ENCODE assay signal across 20 cellular contexts in the genomic region with DNA sequence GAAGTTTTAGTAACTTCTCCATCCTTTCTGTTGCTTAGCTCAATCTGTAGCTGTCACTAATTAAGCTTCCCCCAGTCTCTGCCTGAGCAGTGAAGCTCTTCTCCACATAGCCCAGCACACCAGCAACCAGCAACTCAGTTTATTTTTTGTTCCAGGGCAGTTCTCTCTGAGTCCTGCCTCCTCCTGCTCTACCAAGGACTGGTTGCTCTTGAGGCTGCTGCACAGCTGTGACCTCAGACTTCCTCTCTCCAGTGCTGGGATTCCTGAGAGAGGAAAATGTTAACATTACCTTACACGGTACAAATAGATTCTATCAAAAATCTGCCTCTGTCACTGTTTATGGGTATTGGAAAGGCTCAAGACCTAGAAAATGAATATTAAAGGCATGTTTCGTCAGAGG.
"Had no signal": no experiment of that assay in that cellular context is flagged by ENCODE, and none has a peak within 500 bp of the region (broad histone marks: within the 10 kb centered on the region; RNA-seq: fewer than 3 reads in every experiment).

No MANE protein-coding gene starts in this region.

- H3K4me3 ChIP-seq: colonic mucosa, left lung, lung, pancreas, smooth muscle cell, tibial artery, upper lobe of left lung, uterus had no signal

- H3K27ac ChIP-seq: colonic mucosa, left lung, pancreas, tibial artery, upper lobe of left lung, uterus had no signal

- H3K9me3 ChIP-seq: colonic mucosa, pancreas, uterus had no signal

- H3K27me3 ChIP-seq: colonic mucosa, left lung, pancreas, tibial artery, upper lobe of left lung, uterus had no signal

- DNase-seq: colonic mucosa; dermis blood vessel endothelial cell; effector CD4-positive, alpha-beta T cell; endodermal cell; erythroblast; foreskin melanocyte; islet precursor cell; left lung; mesenchymal stem cell; midbrain; occipital lobe; pancreas; stimulated activated CD4-positive, alpha-beta T cell treated with anti-CD3 and anti-CD28 coated beads, Interleukin-2, amount 100 ng/mL, for 48 hours; stimulated activated naive CD4-positive, alpha-beta T cell treated with Interleukin-2 at 50 U/mL for 16 hours; tibial artery; upper lobe of left lung; uterus had no signal

- H3K36me3 ChIP-seq: colonic mucosa, left lung, pancreas, tibial artery, upper lobe of left lung, uterus had no signal

- ATAC-seq: left lung; natural killer cell treated with Interleukin-12 subunit alpha and Interleukin-12 subunit beta and Interleukin-15 and Interleukin-18, amount 100 ng/mL, for 72 hours; pancreas had no signal

- H3K4me1 ChIP-seq: colonic mucosa, left lung, pancreas, tibial artery, upper lobe of left lung, uterus had no signal
